Comparison of ENCODE assay signal across 1 cellular context in genomic region chr4:73883306-73883705, GRCh38.
TF ChIP-seq lines count a peak whose summit lies in the region.

No MANE protein-coding gene starts in this region.

TF ChIP-seq in IMR-90, 13 proteins besides CTCF, POLR2A, EP300 and RAD21:
- no peak for TF ChIP-seq BHLHE40 (IDR thresholded peaks at IDR 0.05; ENCODE audit: low read depth, low read length)
- no peak for TF ChIP-seq MXI1 (IDR thresholded peaks at IDR 0.05; ENCODE audit: borderline replicate concordance, low read depth, low read length)
- no peak for TF ChIP-seq CEBPB (IDR thresholded peaks at IDR 0.05; ENCODE audit: low read depth, low read length)
- TF ChIP-seq CHD1 (IDR thresholded peaks at IDR 0.05; ENCODE audit: low read depth, low read length), result no peak
- TF ChIP-seq SMC3 (IDR thresholded peaks at IDR 0.05; ENCODE audit: low read depth, low read length), result no peak
- TF ChIP-seq ELK1 (IDR thresholded peaks at IDR 0.05; ENCODE audit: borderline replicate concordance, low read depth, low read length), result no peak
- no peak for TF ChIP-seq RCOR1 (IDR thresholded peaks at IDR 0.05; ENCODE audit: insufficient replicate concordance, low read length)
- no peak for TF ChIP-seq MAZ (IDR thresholded peaks at IDR 0.05; ENCODE audit: borderline replicate concordance, low read depth, low read length)
- TF ChIP-seq RFX5 (IDR thresholded peaks at IDR 0.05; ENCODE audit: low read depth, low read length), result no peak
